In the genomic region with DNA sequence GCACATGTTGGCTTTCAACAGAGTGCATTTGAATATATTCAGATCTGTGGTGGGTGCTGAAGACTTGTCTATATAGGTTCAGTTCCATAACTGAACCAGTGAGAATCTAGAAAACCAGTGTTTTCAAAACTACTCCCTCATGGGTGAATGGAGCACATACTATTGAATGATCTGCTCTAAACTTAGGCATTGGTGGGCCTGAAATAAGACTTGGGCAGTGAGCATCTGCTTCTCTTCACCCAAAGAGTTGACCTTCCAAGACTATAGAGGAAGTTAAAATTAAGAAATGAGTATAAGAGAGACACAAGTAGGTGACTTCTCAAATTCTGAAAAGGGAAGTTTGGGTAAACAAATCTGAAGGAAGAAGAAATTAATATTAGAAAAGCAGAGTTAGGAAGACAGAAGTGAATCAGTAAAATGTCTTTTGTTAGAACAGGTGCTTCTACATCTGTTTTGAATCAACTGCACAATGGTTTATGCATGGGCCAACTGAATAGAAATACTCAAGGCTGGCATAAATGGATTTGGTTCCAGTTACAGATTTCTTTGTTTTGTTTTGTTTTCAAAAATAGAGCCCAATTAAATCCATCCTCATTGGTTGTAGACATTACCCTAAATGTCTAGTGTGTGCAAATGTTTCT, we compare ENCODE assay signal across 10 cellular contexts. TPM values are rescaled to one million over a fixed set of nuclear protein-coding genes. Genes with fewer than 3 reads are reported as not detected.
A peak's percentile ranks its signal among the peaks of the same experiment; 100 is the strongest.
DNase-seq lines count a peak whose midpoint lies in the region; ATAC-seq and TF ChIP-seq lines count a peak whose summit lies in the region.
"Had no signal": no experiment of that assay in that cellular context is flagged by ENCODE, and none has a peak within 500 bp of the region (broad histone marks: within the 10 kb centered on the region; RNA-seq: fewer than 3 reads in every experiment).

No MANE protein-coding gene starts in this region.

- H2BK20ac ChIP-seq in IMR-90 (ENCODE audit: low read depth, low read length): no peak overlapping the region

- POLR2A ChIA-PET in IMR-90 (lab: Charles Lee; ENCODE audit: unreplicated experiment): no interaction called here

- H2BK5ac ChIP-seq in IMR-90 (ENCODE audit: low read depth, low read length, poor library complexity, severe bottlenecking): peak overlapping the region; percentile 39

- H3K4me3 ChIP-seq in IMR-90 (ENCODE audit: insufficient read depth, low read depth, low read length): no peak overlapping the region

- CTCF ChIA-PET in IMR-90 (lab: Yijun Ruan, JAX): no interaction called here

- no peak overlapping the region for H4K5ac ChIP-seq in IMR-90 (ENCODE audit: low read depth, low read length)

- H3K27ac ChIP-seq in IMR-90 (ENCODE audit: insufficient read depth, low read length): no peak overlapping the region

- H3K56ac ChIP-seq in IMR-90 (ENCODE audit: extremely low read depth, insufficient read depth, low read length): no peak overlapping the region

- H3K18ac ChIP-seq in IMR-90 (ENCODE audit: low read depth, low read length): peak overlapping the region; percentile 64; the same call in 1 of the 2 replicates

- H3K14ac ChIP-seq in IMR-90 (replicated peaks; ENCODE audit: low read depth, low read length): 0 out of 2 replicates have a peak overlapping the region, but pooled peaks have one; percentile 43

- H3K27me3 ChIP-seq in IMR-90 (ENCODE audit: control insufficient read depth, insufficient read depth, low read length): no peaks in the 10 kb centered on the region

- TF ChIP-seq CTCF in IMR-90 (conservative IDR thresholded peaks at IDR 0.05; ENCODE audit: low read depth, low read length) (no peak), GM10266 (IDR thresholded peaks at IDR 0.05; ENCODE audit: control insufficient read depth, insufficient read depth, low read depth, missing control alignments) (no peak)

- peaks cover 10 to 33% of the 10 kb centered on the region in 2 experiments; a peak in 3 of 4 replicates for H3K79me1 ChIP-seq in IMR-90 (ENCODE audit: low read depth in 1 of 2, low read length in 2 of 2)

- H2AK9ac ChIP-seq in IMR-90 (replicated peaks; ENCODE audit: low read depth, low read length, poor library complexity): no peak overlapping the region

- peak overlapping the region in 1 of 2 experiments; percentile 73; a peak in 2 of 4 replicates for H4K8ac ChIP-seq in IMR-90 (ENCODE audit: low read depth in 2 of 2, low read length in 2 of 2)

- H4K20me1 ChIP-seq in IMR-90 (ENCODE audit: insufficient read depth, low read length): peaks cover 11% of the 10 kb centered on the region; the same call in 1 of the 2 replicates

- dilution Hi-C loops in IMR-90 (cut with HindIII; ENCODE audit: low sequenced_read_pairs, unreplicated experiment): no loop called here

- no peak overlapping the region for H2BK120ac ChIP-seq in IMR-90 (ENCODE audit: low read depth, low read length)

- H2AK5ac ChIP-seq in IMR-90 (ENCODE audit: low read depth, low read length): no peak overlapping the region

- no peaks in the 10 kb centered on the region for H3K9me1 ChIP-seq in IMR-90 (ENCODE audit: insufficient read depth, low read length)

- in situ Hi-C loops in IMR-90 (cut with MboI; ENCODE audit: low sequenced_read_pairs): no loop called here

- no peak overlapping the region for H2AFZ ChIP-seq in IMR-90 (replicated peaks; ENCODE audit: low read length, poor library complexity)

- H3K9ac ChIP-seq in IMR-90 (ENCODE audit: low read depth, low read length): no peak overlapping the region

- ATAC-seq in GM18868 (IDR thresholded peaks at IDR 0.05; ENCODE audit: unreplicated experiment) (peak; percentile 89), HG02571 (IDR thresholded peaks at IDR 0.05; ENCODE audit: unreplicated experiment) (peak; percentile 67), IMR-90 (ENCODE audit: low read depth) (no peak)

- peaks cover 4% of the 10 kb centered on the region; the same call in 1 of the 2 replicates for H3K4me1 ChIP-seq in IMR-90 (ENCODE audit: control insufficient read depth, insufficient read depth, low read length)

- TF ChIP-seq POLR2A in IMR-90 (IDR thresholded peaks at IDR 0.05; ENCODE audit: low read depth, low read length): no peak

- no TSS peak for BruUV-seq in IMR-90 (replicated peaks; lab: Mats Ljungman, UMichigan)

- no peak for DNase-seq in IMR-90
- DNase-seq in germinal center (ENCODE audit: low spot score): peak; percentile 7
- DNase-seq in amniotic stem cell (lab: John Stamatoyannopoulos, UW): no peak
- DNase-seq in GM10266 (ENCODE audit: extremely low spot score): no peak
- DNase-seq in stimulated activated naive CD4-positive, alpha-beta T cell (lab: John Stamatoyannopoulos, UW): no peak
- no peak for DNase-seq in D341Med (ENCODE audit: low spot score)
- DNase-seq: activated T-cell treated with anti-CD3 and anti-CD28 coated beads for 4 hours; stimulated activated CD4-positive, alpha-beta T cell treated with anti-CD3 and anti-CD28 coated beads, Interleukin-15, amount 100 ng/mL, for 24 hours had no signal

- H3K4ac ChIP-seq in IMR-90 (ENCODE audit: low read depth, low read length): peak overlapping the region; percentile 53; the same call in 1 of the 2 replicates

- H3K4me2 ChIP-seq in IMR-90 (ENCODE audit: low read depth, low read length): peak overlapping the region; percentile 12; the same call in 1 of the 2 replicates

- TF ChIP-seq RAD21 in IMR-90 (IDR thresholded peaks at IDR 0.05; ENCODE audit: low read length): no peak

- H3K9me3 ChIP-seq in IMR-90 (ENCODE audit: control insufficient read depth, insufficient read depth, low read length): peaks cover 3% of the 10 kb centered on the region; the same call in 1 of the 2 replicates

- peaks cover 2% of the 10 kb centered on the region; the same call in 1 of the 2 replicates for H3K36me3 ChIP-seq in IMR-90 (ENCODE audit: control insufficient read depth, insufficient read depth, low read length)

- no peak overlapping the region for H2BK15ac ChIP-seq in IMR-90 (ENCODE audit: low read depth, low read length)

- no peak overlapping the region; the same call in 1 of the 2 replicates for H3K23ac ChIP-seq in IMR-90 (ENCODE audit: low read depth, low read length)

- no peak overlapping the region for H4K91ac ChIP-seq in IMR-90 (ENCODE audit: insufficient read depth, low read depth, low read length)

- intact Hi-C loops in IMR-90 (cut with micrococcal nuclease): loop anchor here (5.0 kb wide), 1 partner anchor 131 kb away; no protein-coding TSS in a partner anchor

TF ChIP-seq in IMR-90, 13 proteins besides CTCF, POLR2A, EP300 and RAD21:
- no peak for TF ChIP-seq MXI1 (IDR thresholded peaks at IDR 0.05; ENCODE audit: borderline replicate concordance, low read depth, low read length)
- TF ChIP-seq RCOR1 (IDR thresholded peaks at IDR 0.05; ENCODE audit: insufficient replicate concordance, low read length): no peak
- no peak for TF ChIP-seq NFE2L2 (IDR thresholded peaks at IDR 0.05; ENCODE audit: low read depth, low read length)
- TF ChIP-seq FOS (IDR thresholded peaks at IDR 0.05; ENCODE audit: low read depth, low read length): no peak
- no peak for TF ChIP-seq CEBPB (IDR thresholded peaks at IDR 0.05; ENCODE audit: low read depth, low read length)
- TF ChIP-seq BHLHE40 (IDR thresholded peaks at IDR 0.05; ENCODE audit: low read depth, low read length): no peak
- TF ChIP-seq SMC3 (IDR thresholded peaks at IDR 0.05; ENCODE audit: low read depth, low read length): no peak
- no peak for TF ChIP-seq MAZ (IDR thresholded peaks at IDR 0.05; ENCODE audit: borderline replicate concordance, low read depth, low read length)
- no peak for TF ChIP-seq RFX5 (IDR thresholded peaks at IDR 0.05; ENCODE audit: low read depth, low read length)
- no peak for TF ChIP-seq CHD1 (IDR thresholded peaks at IDR 0.05; ENCODE audit: low read depth, low read length)
- TF ChIP-seq, protein P1, sequence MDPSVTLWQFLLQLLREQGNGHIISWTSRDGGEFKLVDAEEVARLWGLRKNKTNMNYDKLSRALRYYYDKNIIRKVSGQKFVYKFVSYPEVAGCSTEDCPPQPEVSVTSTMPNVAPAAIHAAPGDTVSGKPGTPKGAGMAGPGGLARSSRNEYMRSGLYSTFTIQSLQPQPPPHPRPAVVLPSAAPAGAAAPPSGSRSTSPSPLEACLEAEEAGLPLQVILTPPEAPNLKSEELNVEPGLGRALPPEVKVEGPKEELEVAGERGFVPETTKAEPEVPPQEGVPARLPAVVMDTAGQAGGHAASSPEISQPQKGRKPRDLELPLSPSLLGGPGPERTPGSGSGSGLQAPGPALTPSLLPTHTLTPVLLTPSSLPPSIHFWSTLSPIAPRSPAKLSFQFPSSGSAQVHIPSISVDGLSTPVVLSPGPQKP (IDR thresholded peaks at IDR 0.05; ENCODE audit: borderline replicate concordance, low read depth, low read length): no peak

RNA-seq across cellular contexts. Expression of a gene that starts 19.3 kb away (rescaled TPM):
- total RNA-seq in IMR-90 (2012; rRNA removed): 400 and 423 TPM in 2 replicates
- 105 and 117 TPM in 2 replicates for polyA plus RNA-seq in IMR-90 (2012; rRNA removed)
- 32.8 and 49.6 TPM in 2 replicates for polyA plus RNA-seq in IMR-90 (2012; cell fraction: cytosol; rRNA removed)
- polyA plus RNA-seq in IMR-90 (2012; cell fraction: nucleus; rRNA removed; ENCODE audit: low replicate concordance): 29.9 and 107 TPM in 2 replicates
